ENCODE assay signal across 9 cellular contexts in the genomic region with DNA sequence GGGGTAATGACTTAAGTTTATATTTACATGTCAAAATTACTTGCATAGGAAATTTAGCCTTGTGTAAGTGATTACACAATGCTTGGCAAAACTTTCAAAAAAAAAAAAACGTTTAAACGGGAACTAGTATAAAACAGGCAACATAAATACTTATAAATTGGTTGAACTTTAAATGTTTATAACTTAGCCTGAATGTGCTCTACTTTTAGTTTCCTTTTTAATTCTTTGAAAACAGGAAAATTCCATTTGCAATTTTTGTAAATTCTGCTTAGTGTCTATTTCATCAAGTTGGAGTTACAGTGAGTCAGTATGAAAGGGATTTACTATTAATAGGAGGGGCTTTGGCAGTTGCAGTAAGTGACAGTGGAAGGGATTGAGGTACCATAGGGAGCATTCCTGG. TPM values are rescaled to one million over a fixed set of nuclear protein-coding genes. Genes with fewer than 3 reads are reported as not detected.
A peak's percentile ranks its signal among the peaks of the same experiment; 100 is the strongest.
DNase-seq lines count a peak whose midpoint lies in the region; ATAC-seq and TF ChIP-seq lines count a peak whose summit lies in the region.
"Had no signal": no experiment of that assay in that cellular context is flagged by ENCODE, and none has a peak within 500 bp of the region (broad histone marks: within the 10 kb centered on the region; RNA-seq: fewer than 3 reads in every experiment).

No MANE protein-coding gene starts in this region.

- H3K23ac ChIP-seq in IMR-90 (ENCODE audit: low read depth, low read length) (0 out of 2 replicates have a peak overlapping the region, but pooled peaks have one; percentile 50), mesendoderm (ENCODE audit: low read length) (no peak overlapping the region)

- CTCF ChIA-PET in AG04449 (lab: Yijun Ruan, JAX) = no interaction called here
- CTCF ChIA-PET in IMR-90 (lab: Yijun Ruan, JAX) = no interaction called here

- no peaks in the 10 kb centered on the region; a peak in 1 of 4 replicates for H3K79me1 ChIP-seq in IMR-90 (ENCODE audit: low read depth in 1 of 2, low read length in 2 of 2)
- no peaks in the 10 kb centered on the region for H3K79me1 ChIP-seq in mesendoderm (ENCODE audit: low read length)

- H3K18ac ChIP-seq in IMR-90 (ENCODE audit: low read depth, low read length) = no peak overlapping the region
- no peak overlapping the region for H3K18ac ChIP-seq in mesendoderm (ENCODE audit: low read length)

- peaks cover 34% of the 10 kb centered on the region for H3K4me1 Mint-ChIP-seq in brain

- H3K79me2 ChIP-seq in mesendoderm (ENCODE audit: control insufficient read depth, insufficient read depth, low read length) = peaks cover 53% of the 10 kb centered on the region

- TF ChIP-seq CTCF in AG04449 (IDR thresholded peaks at IDR 0.05; ENCODE audit: insufficient read depth, low read length, missing control alignments) (no peak), IMR-90 (conservative IDR thresholded peaks at IDR 0.05; ENCODE audit: low read depth, low read length) (no peak), brain (conservative IDR thresholded peaks at IDR 0.05) (no peak), GM13977 (IDR thresholded peaks at IDR 0.05; ENCODE audit: extremely low read depth, insufficient read depth, missing control alignments) (no peak)

- peak overlapping the region; percentile 52 for H3K4me3 ChIP-seq in AG04449 (ENCODE audit: low read depth, low read length)
- no peak overlapping the region for H3K4me3 ChIP-seq in IMR-90 (ENCODE audit: insufficient read depth, low read depth, low read length)
- H3K4me3 ChIP-seq in mesendoderm (ENCODE audit: low read length) = no peak overlapping the region

- in situ Hi-C loops in IMR-90 (cut with MboI; ENCODE audit: low sequenced_read_pairs) = no loop called here
- in situ Hi-C loops in GM13977 (cut with MboI; ENCODE audit: low pct_unique_long_range_greater_than_20kb, low sequenced_read_pairs, unreplicated experiment) = no loop called here

- no peak for TF ChIP-seq RAD21 in IMR-90 (IDR thresholded peaks at IDR 0.05; ENCODE audit: low read length)

- no peak overlapping the region for H4K91ac ChIP-seq in IMR-90 (ENCODE audit: insufficient read depth, low read depth, low read length)

- peaks cover 0 to 8% (median 0%) of the 10 kb centered on the region in 5 experiments for H3K9me3 Mint-ChIP-seq in brain

- no peak overlapping the region for H3K14ac ChIP-seq in IMR-90 (replicated peaks; ENCODE audit: low read depth, low read length)

- H3K4ac ChIP-seq in IMR-90 (ENCODE audit: low read depth, low read length) (no peak overlapping the region), mesendoderm (ENCODE audit: low read depth, low read length) (no peak overlapping the region)

- H2BK5ac ChIP-seq in IMR-90 (ENCODE audit: low read depth, low read length, poor library complexity, severe bottlenecking) (peak overlapping the region; percentile 35), mesendoderm (ENCODE audit: low read length) (no peak overlapping the region)

- no peaks in the 10 kb centered on the region for H3K9me3 ChIP-seq in IMR-90 (ENCODE audit: control insufficient read depth, insufficient read depth, low read length)
- H3K9me3 ChIP-seq: pancreas had no signal

- no peak overlapping the region for H4K5ac ChIP-seq in IMR-90 (ENCODE audit: low read depth, low read length)
- no peak overlapping the region for H4K5ac ChIP-seq in mesendoderm (ENCODE audit: low read length)

- intact Hi-C loops in IMR-90 (cut with micrococcal nuclease) = loop anchor here (5.0 to 10.0 kb wide), 3 partner anchors 101 to 248 kb away; no protein-coding TSS in a partner anchor

- H2BK120ac ChIP-seq in IMR-90 (ENCODE audit: low read depth, low read length) = no peak overlapping the region
- no peak overlapping the region for H2BK120ac ChIP-seq in mesendoderm (ENCODE audit: low read depth, low read length)

- no peaks in the 10 kb centered on the region for H3K9me1 ChIP-seq in IMR-90 (ENCODE audit: insufficient read depth, low read length)

- peak overlapping the region; percentile 67 to 99 (median 98) for H3K27ac Mint-ChIP-seq in brain

- peaks cover 20% of the 10 kb centered on the region for H4K20me1 ChIP-seq in IMR-90 (ENCODE audit: insufficient read depth, low read length)

- BruUV-seq in IMR-90 (replicated peaks; lab: Mats Ljungman, UMichigan) = no TSS peak

- H3K4me2 ChIP-seq in IMR-90 (ENCODE audit: low read depth, low read length) = peak overlapping the region; percentile 87
- no peak overlapping the region for H3K4me2 ChIP-seq in mesendoderm (ENCODE audit: low read length)

- H3K36me3 ChIP-seq in IMR-90 (ENCODE audit: control insufficient read depth, insufficient read depth, low read length) (no peaks in the 10 kb centered on the region), mesendoderm (ENCODE audit: control insufficient read depth, insufficient read depth, low read length) (no peaks in the 10 kb centered on the region)
- H3K36me3 ChIP-seq: pancreas had no signal

- H3K27ac ChIP-seq in IMR-90 (ENCODE audit: insufficient read depth, low read length) (no peak overlapping the region), mesendoderm (ENCODE audit: low read depth, low read length) (no peak overlapping the region)

- H3K27me3 ChIP-seq in IMR-90 (ENCODE audit: control insufficient read depth, insufficient read depth, low read length) = no peaks in the 10 kb centered on the region
- no peaks in the 10 kb centered on the region for H3K27me3 ChIP-seq in mesendoderm (ENCODE audit: insufficient read depth, low read length, poor library complexity)
- H3K27me3 ChIP-seq: pancreas had no signal

- no peak overlapping the region for H2AK5ac ChIP-seq in IMR-90 (ENCODE audit: low read depth, low read length)
- H2AK5ac ChIP-seq in mesendoderm (ENCODE audit: low read length) = no peak overlapping the region

- H3K27me3 Mint-ChIP-seq in brain = peaks cover 3% of the 10 kb centered on the region

- H3K56ac ChIP-seq in IMR-90 (ENCODE audit: extremely low read depth, insufficient read depth, low read length) (no peak overlapping the region), mesendoderm (ENCODE audit: low read length) (no peak overlapping the region)

- TF ChIP-seq POLR2A in IMR-90 (IDR thresholded peaks at IDR 0.05; ENCODE audit: low read depth, low read length) = no peak

- H2AFZ ChIP-seq in IMR-90 (replicated peaks; ENCODE audit: low read length, poor library complexity) = no peak overlapping the region

- no peak for ATAC-seq in IMR-90 (ENCODE audit: low read depth)
- no peak for ATAC-seq in HG03196 (IDR thresholded peaks at IDR 0.05; ENCODE audit: unreplicated experiment)
- no peak for ATAC-seq in HG02759 (IDR thresholded peaks at IDR 0.05; ENCODE audit: unreplicated experiment)
- ATAC-seq: pancreas had no signal

- H3K4me1 ChIP-seq in IMR-90 (ENCODE audit: control insufficient read depth, insufficient read depth, low read length) (no peaks in the 10 kb centered on the region), mesendoderm (ENCODE audit: control insufficient read depth, low read depth, low read length) (no peaks in the 10 kb centered on the region)

- H4K8ac ChIP-seq in IMR-90 (ENCODE audit: low read depth in 2 of 2, low read length in 2 of 2) (no peak overlapping the region), mesendoderm (ENCODE audit: low read depth, low read length) (no peak overlapping the region)

- H3K36me3 Mint-ChIP-seq in brain = peaks cover 21% of the 10 kb centered on the region

- POLR2A ChIA-PET in AG04449 (lab: Yijun Ruan, JAX) = no interaction called here
- POLR2A ChIA-PET in IMR-90 (lab: Charles Lee; ENCODE audit: unreplicated experiment) = no interaction called here

- no CpG with 5 or more reads among the region's 2 CpGs for WGBS in IMR-90 (ENCODE audit: extremely low coverage in 2 of 2, insufficient read length in 1 of 2), 2 experiments
- WGBS in mesendoderm (ENCODE audit: extremely low coverage, insufficient coverage, low lambda C conversion rate) = no CpG with 5 or more reads among the region's 2 CpGs

- H2BK15ac ChIP-seq in IMR-90 (ENCODE audit: low read depth, low read length) = no peak overlapping the region
- H2BK15ac ChIP-seq in mesendoderm (replicated peaks; ENCODE audit: low read depth) = no peak overlapping the region

- no peak overlapping the region for H2AK9ac ChIP-seq in IMR-90 (replicated peaks; ENCODE audit: low read depth, low read length, poor library complexity)

- dilution Hi-C loops in IMR-90 (cut with HindIII; ENCODE audit: low sequenced_read_pairs, unreplicated experiment) = no loop called here

- no peak overlapping the region for H2BK20ac ChIP-seq in IMR-90 (ENCODE audit: low read depth, low read length)

- no peak overlapping the region for H3K9ac ChIP-seq in IMR-90 (ENCODE audit: low read depth, low read length)
- H3K9ac ChIP-seq in mesendoderm (ENCODE audit: low read length) = no peak overlapping the region

- peak overlapping the region; percentile 89 to 98 (median 95) for H3K4me3 Mint-ChIP-seq in brain

- DNase-seq in AG04449 (ENCODE audit: low read depth, low spot score) (no peak), IMR-90 (peak; percentile 43), mesendoderm (peak; percentile 15), GM13977 (ENCODE audit: low spot score) (no peak), NCI-H526 (lab: John Stamatoyannopoulos, UW) (no peak)
- DNase-seq: pancreas had no signal

TF ChIP-seq in IMR-90, 13 proteins besides CTCF, POLR2A, EP300 and RAD21 (continues in another document):
- TF ChIP-seq, protein P1, sequence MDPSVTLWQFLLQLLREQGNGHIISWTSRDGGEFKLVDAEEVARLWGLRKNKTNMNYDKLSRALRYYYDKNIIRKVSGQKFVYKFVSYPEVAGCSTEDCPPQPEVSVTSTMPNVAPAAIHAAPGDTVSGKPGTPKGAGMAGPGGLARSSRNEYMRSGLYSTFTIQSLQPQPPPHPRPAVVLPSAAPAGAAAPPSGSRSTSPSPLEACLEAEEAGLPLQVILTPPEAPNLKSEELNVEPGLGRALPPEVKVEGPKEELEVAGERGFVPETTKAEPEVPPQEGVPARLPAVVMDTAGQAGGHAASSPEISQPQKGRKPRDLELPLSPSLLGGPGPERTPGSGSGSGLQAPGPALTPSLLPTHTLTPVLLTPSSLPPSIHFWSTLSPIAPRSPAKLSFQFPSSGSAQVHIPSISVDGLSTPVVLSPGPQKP (IDR thresholded peaks at IDR 0.05; ENCODE audit: borderline replicate concordance, low read depth, low read length) = no peak
- no peak for TF ChIP-seq MAFK (IDR thresholded peaks at IDR 0.05; ENCODE audit: low read depth, low read length)
- TF ChIP-seq, protein P2, sequence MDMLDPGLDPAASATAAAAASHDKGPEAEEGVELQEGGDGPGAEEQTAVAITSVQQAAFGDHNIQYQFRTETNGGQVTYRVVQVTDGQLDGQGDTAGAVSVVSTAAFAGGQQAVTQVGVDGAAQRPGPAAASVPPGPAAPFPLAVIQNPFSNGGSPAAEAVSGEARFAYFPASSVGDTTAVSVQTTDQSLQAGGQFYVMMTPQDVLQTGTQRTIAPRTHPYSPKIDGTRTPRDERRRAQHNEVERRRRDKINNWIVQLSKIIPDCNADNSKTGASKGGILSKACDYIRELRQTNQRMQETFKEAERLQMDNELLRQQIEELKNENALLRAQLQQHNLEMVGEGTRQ (IDR thresholded peaks at IDR 0.05; ENCODE audit: low read depth, low read length) = no peak

RNA-seq across cellular contexts. Expression of a gene that starts 2.6 kb away (rescaled TPM):
- total RNA-seq in IMR-90 (2012; rRNA removed) = 71.2 and 94.4 TPM in 2 replicates
- polyA plus RNA-seq in IMR-90 (2012; rRNA removed) (14.4 and 19.6 TPM in 2 replicates), brain (ENCODE audit: insufficient read depth, low read depth, low replicate concordance) (21.5 TPM)
- polyA plus RNA-seq in IMR-90 (2012; cell fraction: cytosol; rRNA removed) = 1.7 and 2.9 TPM in 2 replicates
- 0.79 and 18.3 TPM in 2 replicates for polyA plus RNA-seq in IMR-90 (2012; cell fraction: nucleus; rRNA removed; ENCODE audit: low replicate concordance)
- polyA plus RNA-seq in mesendoderm (2013, experiment 1 of 2) = 76.7 TPM
- polyA plus RNA-seq in mesendoderm (2013, experiment 2 of 2) = 79.7 TPM

Comparison
In these comparisons a context has a peak if more than half of its experiments do, and no peak if none do; other contexts are left out.
1. DNase-seq: peak in IMR-90 (single experiment) and mesendoderm (single experiment); none in AG04449 (single experiment), GM13977 (single experiment) and NCI-H526 (0 of 2).